ENCODE assay signal across 29 cellular contexts in genomic region chr21:41852151-41852928, GRCh38.
"Had no signal": no experiment of that assay in that cellular context is flagged by ENCODE, and none has a peak within 500 bp of the region (broad histone marks: within the 10 kb centered on the region; RNA-seq: fewer than 3 reads in every experiment).

No MANE protein-coding gene starts in this region.

- ATAC-seq: effector memory CD8-positive, alpha-beta T cell; heart right ventricle; left colon; left ventricle myocardium superior; mucosa of descending colon; naive thymus-derived CD4-positive, alpha-beta T cell; stimulated activated memory B cell treated with anti-CD40 and anti-IgM and Interleukin-4, amounts not matched to agents 10 μg/mL and 1 μg/mL and 100 μg/mL, for 72 hours; stimulated activated naive CD8-positive, alpha-beta T cell treated with anti-CD3 and anti-CD28 coated beads, Interleukin-15, Interleukin-2, amounts not matched to agents 100 U/mL and 50 U/mL, for 24 hours had no signal

- H3K4me1 ChIP-seq: esophagus squamous epithelium, heart right ventricle, parathyroid adenoma, prostate gland, right atrium auricular region, testis, tibial artery, vagina had no signal

- H3K4me3 ChIP-seq: esophagus squamous epithelium, heart right ventricle, lung, mucosa of descending colon, prostate gland, right atrium auricular region, smooth muscle cell, testis, tibial artery, vagina had no signal

- DNase-seq: cerebellar nuclear complex; cortex of kidney; effector memory CD8-positive, alpha-beta T cell; erythroblast; esophagus squamous epithelium; foreskin melanocyte; glutamatergic neuron; heart right ventricle; hippocampal formation; kidney glomerular epithelial cell; left colon; left ventricle myocardium superior; mesenchymal stem cell; mucosa of descending colon; naive thymus-derived CD4-positive, alpha-beta T cell; stimulated activated CD4-positive, alpha-beta T cell treated with anti-CD3 and anti-CD28 coated beads, Interleukin-4, amount 100 ng/mL, for 4 hours; stimulated activated naive CD8-positive, alpha-beta T cell treated with anti-CD3 and anti-CD28 coated beads, Interleukin-15, Interleukin-2, amounts not matched to agents 100 U/mL and 50 U/mL, for 24 hours; substantia nigra; testis; tibial artery had no signal

- H3K9ac ChIP-seq: parathyroid adenoma had no signal

- H3K4me2 ChIP-seq: smooth muscle cell had no signal

- H3K9me3 ChIP-seq: esophagus squamous epithelium, heart right ventricle, mucosa of descending colon, neutrophil, prostate gland, right atrium auricular region, testis, tibial artery, vagina had no signal

- H3K27ac ChIP-seq: esophagus squamous epithelium, heart right ventricle, neutrophil, parathyroid adenoma, prostate gland, right atrium auricular region, testis, tibial artery, vagina had no signal

- H3K9me3 Mint-ChIP-seq: effector memory CD8-positive, alpha-beta T cell; mesothelial cell of epicardium; naive thymus-derived CD4-positive, alpha-beta T cell; stimulated activated memory B cell treated with anti-CD40 and anti-IgM and Interleukin-4, amounts not matched to agents 10 μg/mL and 1 μg/mL and 100 μg/mL, for 72 hours had no signal

- H3K4me1 Mint-ChIP-seq: mesothelial cell of epicardium; stimulated activated memory B cell treated with anti-CD40 and anti-IgM and Interleukin-4, amounts not matched to agents 10 μg/mL and 1 μg/mL and 100 μg/mL, for 72 hours had no signal

- H3K4me3 Mint-ChIP-seq: effector memory CD8-positive, alpha-beta T cell; mesothelial cell of epicardium; naive thymus-derived CD4-positive, alpha-beta T cell; stimulated activated memory B cell treated with anti-CD40 and anti-IgM and Interleukin-4, amounts not matched to agents 10 μg/mL and 1 μg/mL and 100 μg/mL, for 72 hours had no signal

- H3K79me2 ChIP-seq: parathyroid adenoma had no signal

- H3K36me3 ChIP-seq: prostate gland had no signal

- H3K27ac Mint-ChIP-seq: mesothelial cell of epicardium; stimulated activated memory B cell treated with anti-CD40 and anti-IgM and Interleukin-4, amounts not matched to agents 10 μg/mL and 1 μg/mL and 100 μg/mL, for 72 hours had no signal

- H2AFZ ChIP-seq: parathyroid adenoma had no signal

- H3K27me3 Mint-ChIP-seq: effector memory CD8-positive, alpha-beta T cell; naive thymus-derived CD4-positive, alpha-beta T cell; stimulated activated memory B cell treated with anti-CD40 and anti-IgM and Interleukin-4, amounts not matched to agents 10 μg/mL and 1 μg/mL and 100 μg/mL, for 72 hours had no signal

- H3K27me3 ChIP-seq: esophagus squamous epithelium, heart right ventricle, neutrophil, right atrium auricular region, testis, tibial artery, vagina had no signal
